2 cellular contexts compared by ENCODE assay signal in genomic region chr1:206685749-206686485, GRCh38.
TF ChIP-seq lines count a peak whose summit lies in the region.

No MANE protein-coding gene starts in this region.

TF ChIP-seq in HCT116, 20 proteins besides CTCF, POLR2A, EP300 and RAD21 (continued from another document):
- peak; percentile 96 for TF ChIP-seq SRF (IDR thresholded peaks at IDR 0.05; ENCODE audit: low read depth)
- TF ChIP-seq, protein P1, sequence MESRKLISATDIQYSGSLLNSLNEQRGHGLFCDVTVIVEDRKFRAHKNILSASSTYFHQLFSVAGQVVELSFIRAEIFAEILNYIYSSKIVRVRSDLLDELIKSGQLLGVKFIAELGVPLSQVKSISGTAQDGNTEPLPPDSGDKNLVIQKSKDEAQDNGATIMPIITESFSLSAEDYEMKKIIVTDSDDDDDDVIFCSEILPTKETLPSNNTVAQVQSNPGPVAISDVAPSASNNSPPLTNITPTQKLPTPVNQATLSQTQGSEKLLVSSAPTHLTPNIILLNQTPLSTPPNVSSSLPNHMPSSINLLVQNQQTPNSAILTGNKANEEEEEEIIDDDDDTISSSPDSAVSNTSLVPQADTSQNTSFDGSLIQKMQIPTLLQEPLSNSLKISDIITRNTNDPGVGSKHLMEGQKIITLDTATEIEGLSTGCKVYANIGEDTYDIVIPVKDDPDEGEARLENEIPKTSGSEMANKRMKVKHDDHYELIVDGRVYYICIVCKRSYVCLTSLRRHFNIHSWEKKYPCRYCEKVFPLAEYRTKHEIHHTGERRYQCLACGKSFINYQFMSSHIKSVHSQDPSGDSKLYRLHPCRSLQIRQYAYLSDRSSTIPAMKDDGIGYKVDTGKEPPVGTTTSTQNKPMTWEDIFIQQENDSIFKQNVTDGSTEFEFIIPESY (IDR thresholded peaks at IDR 0.05; ENCODE audit: extremely low read depth, insufficient replicate concordance, low read length) = peak; percentile 70

TF ChIP-seq in neural cell, 6 proteins besides CTCF, POLR2A, EP300 and RAD21 (continued from another document):
- TF ChIP-seq, protein P2, sequence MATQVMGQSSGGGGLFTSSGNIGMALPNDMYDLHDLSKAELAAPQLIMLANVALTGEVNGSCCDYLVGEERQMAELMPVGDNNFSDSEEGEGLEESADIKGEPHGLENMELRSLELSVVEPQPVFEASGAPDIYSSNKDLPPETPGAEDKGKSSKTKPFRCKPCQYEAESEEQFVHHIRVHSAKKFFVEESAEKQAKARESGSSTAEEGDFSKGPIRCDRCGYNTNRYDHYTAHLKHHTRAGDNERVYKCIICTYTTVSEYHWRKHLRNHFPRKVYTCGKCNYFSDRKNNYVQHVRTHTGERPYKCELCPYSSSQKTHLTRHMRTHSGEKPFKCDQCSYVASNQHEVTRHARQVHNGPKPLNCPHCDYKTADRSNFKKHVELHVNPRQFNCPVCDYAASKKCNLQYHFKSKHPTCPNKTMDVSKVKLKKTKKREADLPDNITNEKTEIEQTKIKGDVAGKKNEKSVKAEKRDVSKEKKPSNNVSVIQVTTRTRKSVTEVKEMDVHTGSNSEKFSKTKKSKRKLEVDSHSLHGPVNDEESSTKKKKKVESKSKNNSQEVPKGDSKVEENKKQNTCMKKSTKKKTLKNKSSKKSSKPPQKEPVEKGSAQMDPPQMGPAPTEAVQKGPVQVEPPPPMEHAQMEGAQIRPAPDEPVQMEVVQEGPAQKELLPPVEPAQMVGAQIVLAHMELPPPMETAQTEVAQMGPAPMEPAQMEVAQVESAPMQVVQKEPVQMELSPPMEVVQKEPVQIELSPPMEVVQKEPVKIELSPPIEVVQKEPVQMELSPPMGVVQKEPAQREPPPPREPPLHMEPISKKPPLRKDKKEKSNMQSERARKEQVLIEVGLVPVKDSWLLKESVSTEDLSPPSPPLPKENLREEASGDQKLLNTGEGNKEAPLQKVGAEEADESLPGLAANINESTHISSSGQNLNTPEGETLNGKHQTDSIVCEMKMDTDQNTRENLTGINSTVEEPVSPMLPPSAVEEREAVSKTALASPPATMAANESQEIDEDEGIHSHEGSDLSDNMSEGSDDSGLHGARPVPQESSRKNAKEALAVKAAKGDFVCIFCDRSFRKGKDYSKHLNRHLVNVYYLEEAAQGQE (IDR thresholded peaks at IDR 0.05; ENCODE audit: borderline replicate concordance) = no peak
